ENCODE assay signal across 17 cellular contexts in genomic region chr9:135394699-135395645, GRCh38.
"Had no signal": no experiment of that assay in that cellular context is flagged by ENCODE, and none has a peak within 500 bp of the region (broad histone marks: within the 10 kb centered on the region; RNA-seq: fewer than 3 reads in every experiment).

No MANE protein-coding gene starts in this region.

- H3K4me3 ChIP-seq: cardiac muscle cell, heart right ventricle, thoracic aorta, upper lobe of left lung had no signal

- H3K36me3 ChIP-seq: cardiac muscle cell, heart right ventricle, thoracic aorta, upper lobe of left lung had no signal

- H3K27me3 ChIP-seq: cardiac muscle cell, upper lobe of left lung had no signal

- H3K27ac ChIP-seq: heart right ventricle, thoracic aorta, upper lobe of left lung had no signal

- DNase-seq: activated CD4-positive, alpha-beta memory T cell treated with anti-CD3 and anti-CD28 coated beads, Interleukin-2, amount 10 ng/mL, durations not matched to agents 7 days and 5 days; activated CD4-positive, alpha-beta T cell treated with anti-CD3 and anti-CD28 coated beads, Interleukin-2, amount 10 ng/mL, durations not matched to agents 24 days and 14 days; activated effector memory CD4-positive, alpha-beta T cell treated with Interleukin-2 at 50 U/mL for 16 hours; activated naive CD4-positive, alpha-beta T cell treated with anti-CD3 and anti-CD28 coated beads for 36 hours; activated naive CD8-positive, alpha-beta T cell treated with anti-CD3 and anti-CD28 coated beads, Interleukin-2, amount 10 ng/mL, durations not matched to agents 7 days and 5 days; activated T-cell treated with anti-CD3 and anti-CD28 coated beads, Interleukin-2, amount 50 U/mL, for 72 hours; amniotic stem cell; heart right ventricle; left colon; mesenchymal stem cell; small intestine; stimulated activated CD4-positive, alpha-beta T cell treated with anti-CD3 and anti-CD28 coated beads, Interleukin-2, amount 100 ng/mL, for 48 hours; stimulated activated naive CD4-positive, alpha-beta T cell had no signal

- FAIRE-seq: keratinocyte, small intestine had no signal
